ENCODE assay signal across 3 cellular contexts in the genomic region with DNA sequence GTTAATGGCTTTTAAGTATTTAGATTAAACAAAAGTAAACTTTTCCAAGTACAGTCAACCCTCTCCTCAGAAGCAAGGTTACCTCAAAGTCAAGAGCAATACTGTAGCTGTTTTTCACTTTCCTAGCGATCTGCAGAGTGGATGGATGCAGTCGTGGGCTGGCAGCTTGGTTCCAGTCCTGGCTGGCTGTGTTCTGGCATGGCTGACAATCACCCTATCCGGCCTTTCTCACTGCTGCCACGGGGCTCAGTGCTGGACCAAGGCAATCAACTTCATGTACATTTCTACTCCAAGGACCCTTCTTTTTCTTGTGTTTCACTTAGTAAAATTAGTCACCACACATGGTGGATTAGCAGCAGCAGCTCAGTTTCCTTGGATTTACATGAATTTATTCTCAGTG.
TF ChIP-seq lines count a peak whose summit lies in the region.

No MANE protein-coding gene starts in this region.

TF ChIP-seq in SK-N-SH, 30 proteins besides CTCF, POLR2A, EP300 and RAD21 (continued from another document):
- no peak for TF ChIP-seq GATA2 (CRISPR knock-in tag; IDR thresholded peaks at IDR 0.05)
- TF ChIP-seq, protein P1, sequence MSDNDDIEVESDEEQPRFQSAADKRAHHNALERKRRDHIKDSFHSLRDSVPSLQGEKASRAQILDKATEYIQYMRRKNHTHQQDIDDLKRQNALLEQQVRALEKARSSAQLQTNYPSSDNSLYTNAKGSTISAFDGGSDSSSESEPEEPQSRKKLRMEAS (IDR thresholded peaks at IDR 0.05; ENCODE audit: low read depth), result no peak
- TF ChIP-seq RXRA (IDR thresholded peaks at IDR 0.05; ENCODE audit: borderline replicate concordance, low read depth), result no peak
- TF ChIP-seq, protein P2, sequence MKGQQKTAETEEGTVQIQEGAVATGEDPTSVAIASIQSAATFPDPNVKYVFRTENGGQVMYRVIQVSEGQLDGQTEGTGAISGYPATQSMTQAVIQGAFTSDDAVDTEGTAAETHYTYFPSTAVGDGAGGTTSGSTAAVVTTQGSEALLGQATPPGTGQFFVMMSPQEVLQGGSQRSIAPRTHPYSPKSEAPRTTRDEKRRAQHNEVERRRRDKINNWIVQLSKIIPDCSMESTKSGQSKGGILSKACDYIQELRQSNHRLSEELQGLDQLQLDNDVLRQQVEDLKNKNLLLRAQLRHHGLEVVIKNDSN (IDR thresholded peaks at IDR 0.05; ENCODE audit: borderline replicate concordance, low read depth), result no peak
- no peak for TF ChIP-seq YY1 (IDR thresholded peaks at IDR 0.05; ENCODE audit: low read depth)

TF ChIP-seq in SK-N-SH treated with all-trans-retinoic acid at 6 μM for 48 hours, 23 proteins besides CTCF, POLR2A, EP300 and RAD21 (continued from another document):
- TF ChIP-seq BACH2 (CRISPR knock-in tag; IDR thresholded peaks at IDR 0.05; ENCODE audit: borderline replicate concordance), result no peak
- TF ChIP-seq, protein P3, sequence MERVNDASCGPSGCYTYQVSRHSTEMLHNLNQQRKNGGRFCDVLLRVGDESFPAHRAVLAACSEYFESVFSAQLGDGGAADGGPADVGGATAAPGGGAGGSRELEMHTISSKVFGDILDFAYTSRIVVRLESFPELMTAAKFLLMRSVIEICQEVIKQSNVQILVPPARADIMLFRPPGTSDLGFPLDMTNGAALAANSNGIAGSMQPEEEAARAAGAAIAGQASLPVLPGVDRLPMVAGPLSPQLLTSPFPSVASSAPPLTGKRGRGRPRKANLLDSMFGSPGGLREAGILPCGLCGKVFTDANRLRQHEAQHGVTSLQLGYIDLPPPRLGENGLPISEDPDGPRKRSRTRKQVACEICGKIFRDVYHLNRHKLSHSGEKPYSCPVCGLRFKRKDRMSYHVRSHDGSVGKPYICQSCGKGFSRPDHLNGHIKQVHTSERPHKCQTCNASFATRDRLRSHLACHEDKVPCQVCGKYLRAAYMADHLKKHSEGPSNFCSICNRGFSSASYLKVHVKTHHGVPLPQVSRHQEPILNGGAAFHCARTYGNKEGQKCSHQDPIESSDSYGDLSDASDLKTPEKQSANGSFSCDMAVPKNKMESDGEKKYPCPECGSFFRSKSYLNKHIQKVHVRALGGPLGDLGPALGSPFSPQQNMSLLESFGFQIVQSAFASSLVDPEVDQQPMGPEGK (CRISPR knock-in tag; IDR thresholded peaks at IDR 0.05; ENCODE audit: borderline replicate concordance), result no peak
- TF ChIP-seq, protein P4, sequence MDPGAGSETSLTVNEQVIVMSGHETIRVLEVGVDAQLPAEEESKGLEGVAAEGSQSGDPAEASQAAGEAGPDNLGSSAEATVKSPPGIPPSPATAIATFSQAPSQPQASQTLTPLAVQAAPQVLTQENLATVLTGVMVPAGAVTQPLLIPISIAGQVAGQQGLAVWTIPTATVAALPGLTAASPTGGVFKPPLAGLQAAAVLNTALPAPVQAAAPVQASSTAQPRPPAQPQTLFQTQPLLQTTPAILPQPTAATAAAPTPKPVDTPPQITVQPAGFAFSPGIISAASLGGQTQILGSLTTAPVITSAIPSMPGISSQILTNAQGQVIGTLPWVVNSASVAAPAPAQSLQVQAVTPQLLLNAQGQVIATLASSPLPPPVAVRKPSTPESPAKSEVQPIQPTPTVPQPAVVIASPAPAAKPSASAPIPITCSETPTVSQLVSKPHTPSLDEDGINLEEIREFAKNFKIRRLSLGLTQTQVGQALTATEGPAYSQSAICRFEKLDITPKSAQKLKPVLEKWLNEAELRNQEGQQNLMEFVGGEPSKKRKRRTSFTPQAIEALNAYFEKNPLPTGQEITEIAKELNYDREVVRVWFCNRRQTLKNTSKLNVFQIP (CRISPR knock-in tag; IDR thresholded peaks at IDR 0.05; ENCODE audit: borderline replicate concordance, low read depth), result no peak
- TF ChIP-seq RARB (CRISPR knock-in tag; IDR thresholded peaks at IDR 0.05), result no peak
- TF ChIP-seq, protein P5, sequence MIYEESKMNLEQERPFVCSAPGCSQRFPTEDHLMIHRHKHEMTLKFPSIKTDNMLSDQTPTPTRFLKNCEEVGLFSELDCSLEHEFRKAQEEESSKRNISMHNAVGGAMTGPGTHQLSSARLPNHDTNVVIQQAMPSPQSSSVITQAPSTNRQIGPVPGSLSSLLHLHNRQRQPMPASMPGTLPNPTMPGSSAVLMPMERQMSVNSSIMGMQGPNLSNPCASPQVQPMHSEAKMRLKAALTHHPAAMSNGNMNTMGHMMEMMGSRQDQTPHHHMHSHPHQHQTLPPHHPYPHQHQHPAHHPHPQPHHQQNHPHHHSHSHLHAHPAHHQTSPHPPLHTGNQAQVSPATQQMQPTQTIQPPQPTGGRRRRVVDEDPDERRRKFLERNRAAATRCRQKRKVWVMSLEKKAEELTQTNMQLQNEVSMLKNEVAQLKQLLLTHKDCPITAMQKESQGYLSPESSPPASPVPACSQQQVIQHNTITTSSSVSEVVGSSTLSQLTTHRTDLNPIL (CRISPR knock-in tag; IDR thresholded peaks at IDR 0.05; ENCODE audit: low read depth), result no peak
- TF ChIP-seq, protein P6, sequence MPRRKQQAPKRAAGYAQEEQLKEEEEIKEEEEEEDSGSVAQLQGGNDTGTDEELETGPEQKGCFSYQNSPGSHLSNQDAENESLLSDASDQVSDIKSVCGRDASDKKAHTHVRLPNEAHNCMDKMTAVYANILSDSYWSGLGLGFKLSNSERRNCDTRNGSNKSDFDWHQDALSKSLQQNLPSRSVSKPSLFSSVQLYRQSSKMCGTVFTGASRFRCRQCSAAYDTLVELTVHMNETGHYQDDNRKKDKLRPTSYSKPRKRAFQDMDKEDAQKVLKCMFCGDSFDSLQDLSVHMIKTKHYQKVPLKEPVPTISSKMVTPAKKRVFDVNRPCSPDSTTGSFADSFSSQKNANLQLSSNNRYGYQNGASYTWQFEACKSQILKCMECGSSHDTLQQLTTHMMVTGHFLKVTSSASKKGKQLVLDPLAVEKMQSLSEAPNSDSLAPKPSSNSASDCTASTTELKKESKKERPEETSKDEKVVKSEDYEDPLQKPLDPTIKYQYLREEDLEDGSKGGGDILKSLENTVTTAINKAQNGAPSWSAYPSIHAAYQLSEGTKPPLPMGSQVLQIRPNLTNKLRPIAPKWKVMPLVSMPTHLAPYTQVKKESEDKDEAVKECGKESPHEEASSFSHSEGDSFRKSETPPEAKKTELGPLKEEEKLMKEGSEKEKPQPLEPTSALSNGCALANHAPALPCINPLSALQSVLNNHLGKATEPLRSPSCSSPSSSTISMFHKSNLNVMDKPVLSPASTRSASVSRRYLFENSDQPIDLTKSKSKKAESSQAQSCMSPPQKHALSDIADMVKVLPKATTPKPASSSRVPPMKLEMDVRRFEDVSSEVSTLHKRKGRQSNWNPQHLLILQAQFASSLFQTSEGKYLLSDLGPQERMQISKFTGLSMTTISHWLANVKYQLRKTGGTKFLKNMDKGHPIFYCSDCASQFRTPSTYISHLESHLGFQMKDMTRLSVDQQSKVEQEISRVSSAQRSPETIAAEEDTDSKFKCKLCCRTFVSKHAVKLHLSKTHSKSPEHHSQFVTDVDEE (CRISPR knock-in tag; IDR thresholded peaks at IDR 0.05), result no peak
- TF ChIP-seq ZC3H10 (CRISPR knock-in tag; IDR thresholded peaks at IDR 0.05), result no peak
- TF ChIP-seq ESRRG (CRISPR knock-in tag; IDR thresholded peaks at IDR 0.05), result no peak
- TF ChIP-seq, protein P7, sequence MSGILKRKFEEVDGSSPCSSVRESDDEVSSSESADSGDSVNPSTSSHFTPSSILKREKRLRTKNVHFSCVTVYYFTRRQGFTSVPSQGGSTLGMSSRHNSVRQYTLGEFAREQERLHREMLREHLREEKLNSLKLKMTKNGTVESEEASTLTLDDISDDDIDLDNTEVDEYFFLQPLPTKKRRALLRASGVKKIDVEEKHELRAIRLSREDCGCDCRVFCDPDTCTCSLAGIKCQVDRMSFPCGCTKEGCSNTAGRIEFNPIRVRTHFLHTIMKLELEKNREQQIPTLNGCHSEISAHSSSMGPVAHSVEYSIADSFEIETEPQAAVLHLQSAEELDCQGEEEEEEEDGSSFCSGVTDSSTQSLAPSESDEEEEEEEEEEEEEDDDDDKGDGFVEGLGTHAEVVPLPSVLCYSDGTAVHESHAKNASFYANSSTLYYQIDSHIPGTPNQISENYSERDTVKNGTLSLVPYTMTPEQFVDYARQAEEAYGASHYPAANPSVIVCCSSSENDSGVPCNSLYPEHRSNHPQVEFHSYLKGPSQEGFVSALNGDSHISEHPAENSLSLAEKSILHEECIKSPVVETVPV (CRISPR knock-in tag; IDR thresholded peaks at IDR 0.05), result no peak
- no peak for TF ChIP-seq ISL1 (CRISPR knock-in tag; IDR thresholded peaks at IDR 0.05)
- TF ChIP-seq ZNF8 (CRISPR knock-in tag; IDR thresholded peaks at IDR 0.05), result no peak

TF ChIP-seq in H1, 55 proteins besides CTCF, POLR2A, EP300 and RAD21 (continued from another document):
- TF ChIP-seq, protein P8, sequence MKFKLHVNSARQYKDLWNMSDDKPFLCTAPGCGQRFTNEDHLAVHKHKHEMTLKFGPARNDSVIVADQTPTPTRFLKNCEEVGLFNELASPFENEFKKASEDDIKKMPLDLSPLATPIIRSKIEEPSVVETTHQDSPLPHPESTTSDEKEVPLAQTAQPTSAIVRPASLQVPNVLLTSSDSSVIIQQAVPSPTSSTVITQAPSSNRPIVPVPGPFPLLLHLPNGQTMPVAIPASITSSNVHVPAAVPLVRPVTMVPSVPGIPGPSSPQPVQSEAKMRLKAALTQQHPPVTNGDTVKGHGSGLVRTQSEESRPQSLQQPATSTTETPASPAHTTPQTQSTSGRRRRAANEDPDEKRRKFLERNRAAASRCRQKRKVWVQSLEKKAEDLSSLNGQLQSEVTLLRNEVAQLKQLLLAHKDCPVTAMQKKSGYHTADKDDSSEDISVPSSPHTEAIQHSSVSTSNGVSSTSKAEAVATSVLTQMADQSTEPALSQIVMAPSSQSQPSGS (IDR thresholded peaks at IDR 0.05; ENCODE audit: low read length), result no peak
- TF ChIP-seq, protein P1 (IDR thresholded peaks at IDR 0.05), result no peak
- TF ChIP-seq SIRT6 (IDR thresholded peaks at IDR 0.05; ENCODE audit: low read length), result no peak
- TF ChIP-seq CHD2 (IDR thresholded peaks at IDR 0.05; ENCODE audit: low read length), result no peak
- no peak for TF ChIP-seq RFX5 (IDR thresholded peaks at IDR 0.05; ENCODE audit: borderline replicate concordance, low read depth, low read length)
- TF ChIP-seq SP1 (IDR thresholded peaks at IDR 0.05; ENCODE audit: low read depth, low read length), result no peak
- TF ChIP-seq TAF1 (IDR thresholded peaks at IDR 0.05; ENCODE audit: low read depth, low read length), result no peak
- TF ChIP-seq FOSL1 (IDR thresholded peaks at IDR 0.05; ENCODE audit: insufficient read depth, low read depth, low read length), result no peak
- TF ChIP-seq CBX8 (IDR thresholded peaks at IDR 0.05; ENCODE audit: borderline replicate concordance, low read depth, low read length), result no peak
- TF ChIP-seq POU5F1 (IDR thresholded peaks at IDR 0.05; ENCODE audit: low read depth, low read length), result no peak
- no peak for TF ChIP-seq SUZ12 (IDR thresholded peaks at IDR 0.05; ENCODE audit: low read length)
- TF ChIP-seq YY1 (IDR thresholded peaks at IDR 0.05; ENCODE audit: low read depth, low read length), result no peak
